12 cellular contexts compared by ENCODE assay signal in the genomic region with DNA sequence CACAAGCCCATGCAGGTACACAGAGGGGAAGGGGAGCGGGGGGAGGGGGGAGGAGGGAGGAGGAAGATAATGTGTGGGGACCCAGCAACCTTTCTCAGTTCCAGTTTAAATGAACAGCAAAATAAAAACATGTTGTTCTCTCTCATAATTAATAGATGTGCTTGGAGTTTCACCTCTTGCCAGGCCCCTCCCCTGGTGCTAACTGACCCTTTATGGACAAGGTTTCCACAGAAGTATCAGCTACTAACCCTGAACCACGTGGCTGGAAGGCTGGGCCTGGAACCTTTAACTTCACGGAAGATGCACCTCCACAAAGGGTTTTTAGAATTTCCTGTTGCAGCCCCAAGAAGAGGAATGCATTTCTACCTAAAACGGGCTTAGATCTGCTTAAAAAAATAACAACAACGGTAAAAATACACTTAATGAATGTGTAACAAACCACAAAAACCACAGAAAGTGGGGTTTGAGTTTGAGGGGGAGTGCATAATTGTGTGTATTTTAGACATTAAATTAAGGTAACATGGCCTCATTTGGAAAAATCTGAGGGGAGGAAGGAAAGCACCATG. TPM values are rescaled to one million over a fixed set of nuclear protein-coding genes. Genes with fewer than 3 reads are reported as not detected.
DNase-seq lines count a peak whose midpoint lies in the region; ATAC-seq and TF ChIP-seq lines count a peak whose summit lies in the region.
"Had no signal": no experiment of that assay in that cellular context is flagged by ENCODE, and none has a peak within 500 bp of the region (broad histone marks: within the 10 kb centered on the region; RNA-seq: fewer than 3 reads in every experiment).

No MANE protein-coding gene starts in this region.

- H2AFZ ChIP-seq in IMR-90 (replicated peaks; ENCODE audit: low read length, poor library complexity): no peak overlapping the region

- peak overlapping the region; percentile 100 for H3K4ac ChIP-seq in IMR-90 (ENCODE audit: low read depth, low read length)

- DNase-seq in IMR-90 (no peak), caudate nucleus (lab: John Stamatoyannopoulos, UW) (no peak), neural crest cell (ENCODE audit: low read depth, low spot score) (no peak), DMS 273 (lab: John Stamatoyannopoulos, UW; ENCODE audit: unreplicated experiment) (no peak)
- DNase-seq: BE2C, hippocampal formation, midbrain, NCI-H1436 had no signal

- no peak overlapping the region for H3K4me2 ChIP-seq in IMR-90 (ENCODE audit: low read depth, low read length)

- no peak overlapping the region for H3K9ac ChIP-seq in IMR-90 (ENCODE audit: low read depth, low read length)

- no peaks in the 10 kb centered on the region for H4K20me1 ChIP-seq in IMR-90 (ENCODE audit: insufficient read depth, low read length)

- POLR2A ChIA-PET in IMR-90 (lab: Charles Lee; ENCODE audit: unreplicated experiment): no interaction called here

- no peak overlapping the region for H3K4me3 Mint-ChIP-seq in neural crest cell

- H3K36me3 ChIP-seq in IMR-90 (ENCODE audit: control insufficient read depth, insufficient read depth, low read length): no peaks in the 10 kb centered on the region
- H3K36me3 ChIP-seq: BE2C had no signal

- no CpG with 5 or more reads among the region's 5 CpGs for WGBS in IMR-90 (ENCODE audit: extremely low coverage in 2 of 2, insufficient read length in 1 of 2), 2 experiments

- no peaks in the 10 kb centered on the region for H3K36me3 Mint-ChIP-seq in neural crest cell (ENCODE audit: low read depth)

- peak overlapping the region; percentile 81 to 86; a peak in 3 of 4 replicates for H4K8ac ChIP-seq in IMR-90 (ENCODE audit: low read depth in 2 of 2, low read length in 2 of 2)

- peak overlapping the region; percentile 37 for H3K23ac ChIP-seq in IMR-90 (ENCODE audit: low read depth, low read length)

- no peaks in the 10 kb centered on the region for H3K27me3 Mint-ChIP-seq in neural crest cell (ENCODE audit: low read depth)

- TF ChIP-seq CTCF in 22Rv1 (IDR thresholded peaks at IDR 0.05) (no peak), IMR-90 (conservative IDR thresholded peaks at IDR 0.05; ENCODE audit: low read depth, low read length) (no peak), neural crest cell (conservative IDR thresholded peaks at IDR 0.05) (no peak)

- peak overlapping the region; percentile 82 for H4K91ac ChIP-seq in IMR-90 (ENCODE audit: insufficient read depth, low read depth, low read length)

- H3K56ac ChIP-seq in IMR-90 (ENCODE audit: extremely low read depth, insufficient read depth, low read length): no peak overlapping the region

- H3K9me3 Mint-ChIP-seq in neural crest cell: no peaks in the 10 kb centered on the region

- H2BK20ac ChIP-seq in IMR-90 (ENCODE audit: low read depth, low read length): peak overlapping the region; percentile 91

- no TSS peak for BruUV-seq in IMR-90 (replicated peaks; lab: Mats Ljungman, UMichigan)

- no peaks in the 10 kb centered on the region for H3K9me3 ChIP-seq in IMR-90 (ENCODE audit: control insufficient read depth, insufficient read depth, low read length)
- H3K9me3 ChIP-seq: BE2C had no signal

- H3K27me3 ChIP-seq in IMR-90 (ENCODE audit: control insufficient read depth, insufficient read depth, low read length): no peaks in the 10 kb centered on the region
- H3K27me3 ChIP-seq: BE2C had no signal

- peak overlapping the region; percentile 98 for H2BK5ac ChIP-seq in IMR-90 (ENCODE audit: low read depth, low read length, poor library complexity, severe bottlenecking)

- H3K9me1 ChIP-seq in IMR-90 (ENCODE audit: insufficient read depth, low read length): peaks cover 27% of the 10 kb centered on the region

- dilution Hi-C loops in IMR-90 (cut with HindIII; ENCODE audit: low sequenced_read_pairs, unreplicated experiment): no loop called here

- no peak overlapping the region for H3K4me3 ChIP-seq in IMR-90 (ENCODE audit: insufficient read depth, low read depth, low read length)

- no peak for TF ChIP-seq RAD21 in IMR-90 (IDR thresholded peaks at IDR 0.05; ENCODE audit: low read length)

- TF ChIP-seq POLR2A in IMR-90 (IDR thresholded peaks at IDR 0.05; ENCODE audit: low read depth, low read length): no peak

- H3K4me1 Mint-ChIP-seq in neural crest cell: peaks cover 9% of the 10 kb centered on the region

- H2BK120ac ChIP-seq in IMR-90 (ENCODE audit: low read depth, low read length): peak overlapping the region; percentile 91

- H3K27ac Mint-ChIP-seq in neural crest cell (ENCODE audit: unreplicated experiment): peak overlapping the region; percentile 35

- H3K14ac ChIP-seq in IMR-90 (replicated peaks; ENCODE audit: low read depth, low read length): peak overlapping the region; percentile 67

- peak overlapping the region; percentile 25; the same call in 1 of the 2 replicates for H4K5ac ChIP-seq in IMR-90 (ENCODE audit: low read depth, low read length)

- peak overlapping the region; percentile 54 for H3K18ac ChIP-seq in IMR-90 (ENCODE audit: low read depth, low read length)

- CTCF ChIA-PET in IMR-90 (lab: Yijun Ruan, JAX): interaction anchor here (0.9 kb wide), 1 partner anchor 11 kb away, joined by 3 read pairs; no protein-coding TSS in a partner anchor

- in situ Hi-C loops in IMR-90 (cut with MboI; ENCODE audit: low sequenced_read_pairs): no loop called here

- H2BK15ac ChIP-seq in IMR-90 (ENCODE audit: low read depth, low read length): peak overlapping the region; percentile 93; the same call in 2 of the 3 replicates

- intact Hi-C loops in IMR-90 (cut with micrococcal nuclease): no loop called here

- H3K4me1 ChIP-seq in IMR-90 (ENCODE audit: control insufficient read depth, insufficient read depth, low read length): peaks cover 34% of the 10 kb centered on the region
- H3K4me1 ChIP-seq: BE2C had no signal

- H3K27ac ChIP-seq in 22Rv1 (peak overlapping the region; percentile 98), IMR-90 (ENCODE audit: insufficient read depth, low read length) (peak overlapping the region; percentile 79), caudate nucleus (ENCODE audit: low read depth, low read length) (peak overlapping the region; percentile 6)

- H2AK5ac ChIP-seq in IMR-90 (ENCODE audit: low read depth, low read length): peak overlapping the region; percentile 89

- ATAC-seq in IMR-90 (ENCODE audit: low read depth): no peak
- no peak for ATAC-seq in GM21737 (IDR thresholded peaks at IDR 0.05; ENCODE audit: unreplicated experiment)
- no peak for ATAC-seq in HG02885 (IDR thresholded peaks at IDR 0.05; ENCODE audit: poor library complexity, unreplicated experiment)
- ATAC-seq in GM19351 (IDR thresholded peaks at IDR 0.05; ENCODE audit: unreplicated experiment): no peak

- peaks cover 13 to 33% of the 10 kb centered on the region in 2 experiments for H3K79me1 ChIP-seq in IMR-90 (ENCODE audit: low read depth in 1 of 2, low read length in 2 of 2)

- no peak overlapping the region for H2AK9ac ChIP-seq in IMR-90 (replicated peaks; ENCODE audit: low read depth, low read length, poor library complexity)

TF ChIP-seq in IMR-90, 13 proteins besides CTCF, POLR2A, EP300 and RAD21:
- TF ChIP-seq BHLHE40 (IDR thresholded peaks at IDR 0.05; ENCODE audit: low read depth, low read length) (no peak), MAFK (IDR thresholded peaks at IDR 0.05; ENCODE audit: low read depth, low read length) (no peak), FOS (IDR thresholded peaks at IDR 0.05; ENCODE audit: low read depth, low read length) (no peak), MAZ (IDR thresholded peaks at IDR 0.05; ENCODE audit: borderline replicate concordance, low read depth, low read length) (no peak), RCOR1 (IDR thresholded peaks at IDR 0.05; ENCODE audit: insufficient replicate concordance, low read length) (no peak), CEBPB (IDR thresholded peaks at IDR 0.05; ENCODE audit: low read depth, low read length) (no peak), RFX5 (IDR thresholded peaks at IDR 0.05; ENCODE audit: low read depth, low read length) (no peak), NFE2L2 (IDR thresholded peaks at IDR 0.05; ENCODE audit: low read depth, low read length) (no peak), CHD1 (IDR thresholded peaks at IDR 0.05; ENCODE audit: low read depth, low read length) (no peak), SMC3 (IDR thresholded peaks at IDR 0.05; ENCODE audit: low read depth, low read length) (no peak)
- TF ChIP-seq, protein P1, sequence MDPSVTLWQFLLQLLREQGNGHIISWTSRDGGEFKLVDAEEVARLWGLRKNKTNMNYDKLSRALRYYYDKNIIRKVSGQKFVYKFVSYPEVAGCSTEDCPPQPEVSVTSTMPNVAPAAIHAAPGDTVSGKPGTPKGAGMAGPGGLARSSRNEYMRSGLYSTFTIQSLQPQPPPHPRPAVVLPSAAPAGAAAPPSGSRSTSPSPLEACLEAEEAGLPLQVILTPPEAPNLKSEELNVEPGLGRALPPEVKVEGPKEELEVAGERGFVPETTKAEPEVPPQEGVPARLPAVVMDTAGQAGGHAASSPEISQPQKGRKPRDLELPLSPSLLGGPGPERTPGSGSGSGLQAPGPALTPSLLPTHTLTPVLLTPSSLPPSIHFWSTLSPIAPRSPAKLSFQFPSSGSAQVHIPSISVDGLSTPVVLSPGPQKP (IDR thresholded peaks at IDR 0.05; ENCODE audit: borderline replicate concordance, low read depth, low read length): no peak
- TF ChIP-seq, protein P2, sequence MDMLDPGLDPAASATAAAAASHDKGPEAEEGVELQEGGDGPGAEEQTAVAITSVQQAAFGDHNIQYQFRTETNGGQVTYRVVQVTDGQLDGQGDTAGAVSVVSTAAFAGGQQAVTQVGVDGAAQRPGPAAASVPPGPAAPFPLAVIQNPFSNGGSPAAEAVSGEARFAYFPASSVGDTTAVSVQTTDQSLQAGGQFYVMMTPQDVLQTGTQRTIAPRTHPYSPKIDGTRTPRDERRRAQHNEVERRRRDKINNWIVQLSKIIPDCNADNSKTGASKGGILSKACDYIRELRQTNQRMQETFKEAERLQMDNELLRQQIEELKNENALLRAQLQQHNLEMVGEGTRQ (IDR thresholded peaks at IDR 0.05; ENCODE audit: low read depth, low read length): no peak
TF ChIP-seq in IMR-90: peak in this region for 0.

RNA-seq across cellular contexts. Expression of a gene that starts 14.8 kb away (rescaled TPM):
- 71.0 and 71.1 TPM in 2 replicates for total RNA-seq in IMR-90 (2012; rRNA removed)
- polyA plus RNA-seq in IMR-90 (2012; rRNA removed): 177 and 194 TPM in 2 replicates
- polyA plus RNA-seq in IMR-90 (2012; cell fraction: cytosol; rRNA removed): 153 and 181 TPM in 2 replicates
- 378 and 409 TPM in 2 replicates for polyA plus RNA-seq in IMR-90 (2012; cell fraction: nucleus; rRNA removed; ENCODE audit: low replicate concordance)
- total RNA-seq in neural crest cell: 39.5 and 44.8 TPM in 2 replicates

Comparison
In these comparisons a context has a peak if more than half of its experiments do, and no peak if none do; other contexts are left out.
1. H3K27ac ChIP-seq: peak in every context shown above with its lines; median percentile 98 in 22Rv1; 79 in IMR-90; 6 in caudate nucleus.